ENCODE assay signal across 1 cellular context in genomic region chr12:30927210-30927576, GRCh38.
TF ChIP-seq lines count a peak whose summit lies in the region.

No MANE protein-coding gene starts in this region.

TF ChIP-seq in HepG2, 621 proteins besides CTCF, POLR2A, EP300 and RAD21:
- no peak for TF ChIP-seq MED8 (CRISPR knock-in tag; IDR thresholded peaks at IDR 0.05; ENCODE audit: insufficient replicate concordance)
- no peak for TF ChIP-seq ZNF224 (CRISPR knock-in tag; IDR thresholded peaks at IDR 0.05)
- TF ChIP-seq ZNF781 (CRISPR knock-in tag; IDR thresholded peaks at IDR 0.05; ENCODE audit: borderline replicate concordance, not compliant biosample characterization), result no peak
- TF ChIP-seq ATM (IDR thresholded peaks at IDR 0.05; ENCODE audit: borderline replicate concordance), result no peak
- TF ChIP-seq ZFP36 (IDR thresholded peaks at IDR 0.05; ENCODE audit: borderline replicate concordance, low read depth, low read length, partially characterized antibody), result no peak
- TF ChIP-seq ZNF724P (CRISPR knock-in tag; IDR thresholded peaks at IDR 0.05; ENCODE audit: borderline replicate concordance), result no peak
- no peak for TF ChIP-seq ZNF18 (CRISPR knock-in tag; IDR thresholded peaks at IDR 0.05; ENCODE audit: insufficient replicate concordance)
- no peak for TF ChIP-seq DRAP1 (CRISPR knock-in tag; IDR thresholded peaks at IDR 0.05)
- no peak for TF ChIP-seq FUBP1 (CRISPR knock-in tag; IDR thresholded peaks at IDR 0.05; ENCODE audit: borderline replicate concordance)
- no peak for TF ChIP-seq CENPX (CRISPR knock-in tag; IDR thresholded peaks at IDR 0.05)
- no peak for TF ChIP-seq ZNF777 (CRISPR knock-in tag; IDR thresholded peaks at IDR 0.05)
